In the genomic region with DNA sequence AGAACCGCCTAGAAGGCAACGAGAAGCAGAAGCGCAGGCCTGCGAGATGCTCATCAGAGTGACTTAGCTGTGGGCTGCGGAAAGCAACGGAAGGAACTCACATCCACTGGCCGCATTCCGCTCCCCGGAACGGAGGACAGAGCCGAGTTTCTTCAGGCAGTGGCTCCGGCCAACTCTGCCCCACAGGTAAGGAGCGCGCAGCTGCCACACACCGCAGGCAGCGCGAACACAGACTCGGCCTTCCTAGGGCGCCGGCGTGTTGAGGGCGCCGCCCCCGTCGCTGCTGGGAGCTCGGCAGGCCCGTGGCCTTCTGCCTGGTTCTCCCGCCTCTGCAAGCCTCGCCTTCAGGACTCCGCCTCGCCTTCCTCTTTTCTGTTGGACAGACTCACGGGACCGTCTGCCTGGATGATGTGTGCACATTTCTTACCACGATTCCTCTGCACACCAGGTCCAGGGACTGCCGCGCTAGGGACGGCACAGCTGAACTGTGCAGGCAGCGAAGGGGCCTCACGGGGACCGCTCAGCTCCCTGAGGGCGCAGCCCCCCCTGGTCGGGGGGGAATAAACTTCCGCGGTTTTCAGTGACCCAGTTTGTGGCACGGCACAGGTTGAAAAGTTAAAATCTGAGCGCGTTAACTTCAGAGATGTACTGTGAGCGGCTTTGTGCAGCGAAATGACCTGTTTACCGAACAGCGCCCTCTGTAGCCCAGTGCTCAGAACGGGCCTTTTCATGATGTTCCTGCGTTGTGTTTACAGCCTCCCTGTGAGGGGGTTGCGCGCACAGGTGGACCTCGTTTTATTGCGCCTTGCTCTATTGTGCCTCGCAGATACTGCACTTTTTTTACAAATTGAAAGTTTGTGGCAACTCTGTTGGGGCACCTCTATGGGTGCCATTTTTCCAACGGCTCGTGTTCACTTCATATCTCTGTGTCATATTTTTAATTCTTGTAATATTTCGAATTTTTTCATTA, we compare ENCODE assay signal across 8 cellular contexts. TPM values are rescaled to one million over a fixed set of nuclear protein-coding genes. Genes with fewer than 3 reads are reported as not detected.
DNase-seq lines count a peak whose midpoint lies in the region; ATAC-seq and TF ChIP-seq lines count a peak whose summit lies in the region.

No MANE protein-coding gene starts in this region.

- WGBS in adipose tissue, 3 donors, result 2 to 4% (median 4%) methylated on average over 61 of the region's 61 CpGs
- 5 to 8% methylated on average over 48 to 61 of the region's 61 CpGs for WGBS in tibial nerve, 2 donors

- no peaks in the 10 kb centered on the region for H3K36me3 ChIP-seq in tibial nerve

- H3K9me3 ChIP-seq in tibial nerve, result peaks cover 0 to 4% (median 0%) of the 10 kb centered on the region in 4 donors

- H3K27me3 ChIP-seq in tibial nerve, result no peaks in the 10 kb centered on the region

- TF ChIP-seq EP300 in tibial nerve (IDR thresholded peaks at IDR 0.05), result peak in 1 of 2 donors; percentile 63

- TF ChIP-seq POLR2A in tibial nerve (IDR thresholded peaks at IDR 0.05), result no peak

- peaks cover 0 to 13% (median 0%) of the 10 kb centered on the region in 4 donors for H3K4me1 ChIP-seq in tibial nerve

- DNase-seq in GM04504 (ENCODE audit: low read depth), result peak; percentile 56
- peak; percentile 86 for DNase-seq in NCI-H1105 treated with DMSO at 0.1 percent for 48 hours (lab: John Stamatoyannopoulos, UW)
- DNase-seq in T follicular helper cell (ENCODE audit: low read depth), result peak; percentile 68
- peak; percentile 80 for DNase-seq in left cardiac atrium
- DNase-seq in pons (ENCODE audit: low spot score), result peak; percentile 74
- DNase-seq in tibial nerve (ENCODE audit: low spot score in 2 of 2), result peak; percentile 60 to 85

- ATAC-seq in HG02610 (IDR thresholded peaks at IDR 0.05; ENCODE audit: unreplicated experiment) (peak; percentile 67), left cardiac atrium (peak; percentile 92 to 96)

- intact Hi-C loops in left cardiac atrium (cut with DNase I), result loop anchor here (2.0 to 5.0 kb wide), 3 partner anchors 47 to 167 kb away; no protein-coding TSS in a partner anchor

- H3K4me3 ChIP-seq in tibial nerve, result peak overlapping the region; percentile 30 to 68 (median 55)

- peak overlapping the region; percentile 64 for H3K27ac ChIP-seq in adipose tissue (ENCODE audit: low read depth, low read length)
- H3K27ac ChIP-seq in tibial nerve, result peak overlapping the region; percentile 52 to 91 (median 75)

- peak; percentile 75 to 86 (median 78) for TF ChIP-seq CTCF in tibial nerve (IDR thresholded peaks at IDR 0.05)

RNA-seq across cellular contexts. Expression of gene TCP10L, which starts 15.8 kb away (rescaled TPM):
- under 1 TPM in 2 of 3 donors, not detected in 1; 0.28 to 0.40 TPM for polyA plus RNA-seq in adipose tissue
- total RNA-seq in left cardiac atrium, result 1 to 10 TPM; 1.9 to 2.6 TPM
- 10 to 100 TPM in 1 of 4 donors, 1 to 10 TPM in 3; 1.0 to 10.3 (median 2.4) TPM for total RNA-seq in tibial nerve

RNA-seq across cellular contexts. Expression of gene CFAP298, which starts 42.6 kb away (rescaled TPM):
- 10 to 100 TPM; 20.1 to 31.2 (median 20.9) TPM for polyA plus RNA-seq in adipose tissue
- total RNA-seq in left cardiac atrium, result 10 to 100 TPM; 18.5 to 24.0 TPM
- total RNA-seq in tibial nerve, result 10 to 100 TPM; 14.5 to 41.1 (median 29.5) TPM

Comparison
In these comparisons a context has a peak if more than half of its experiments do, and no peak if none do; other contexts are left out.
1. Peak in every context shown above with its lines: DNase-seq, ATAC-seq, H3K4me3 ChIP-seq and H3K27ac ChIP-seq.